In genomic region chr1:7667625-7668218, GRCh38 we compare ENCODE assay signal across 8 cellular contexts.
DNase-seq lines count a peak whose midpoint lies in the region; ATAC-seq and TF ChIP-seq lines count a peak whose summit lies in the region.

No MANE protein-coding gene starts in this region.

- peaks cover 14% of the 10 kb centered on the region for H3K27me3 ChIP-seq in kidney epithelial cell (ENCODE audit: control insufficient read depth, insufficient read depth, low read length)

- peak; percentile 100 for TF ChIP-seq CTCF in kidney epithelial cell (IDR thresholded peaks at IDR 0.05; ENCODE audit: insufficient read depth, low read length, poor library complexity, severe bottlenecking)

- H3K27ac ChIP-seq in caudate nucleus (ENCODE audit: low read depth, low read length), result peak overlapping the region; percentile 94

- no peaks in the 10 kb centered on the region for H3K36me3 ChIP-seq in kidney epithelial cell (ENCODE audit: control insufficient read depth, insufficient read depth, low read length)

- DNase-seq in Ammon's horn (ENCODE audit: low spot score), result peak; percentile 95
- peak; percentile 61 for DNase-seq in NCI-H2171 treated with DMSO at 0.1 percent for 48 hours (lab: John Stamatoyannopoulos, UW)
- DNase-seq in caudate nucleus (lab: John Stamatoyannopoulos, UW), result peak; percentile 62 to 95 (median 83)
- no peak for DNase-seq in kidney epithelial cell (ENCODE audit: low read depth)
- DNase-seq in stimulated activated CD4-positive, alpha-beta T cell treated with anti-CD3 and anti-CD28 coated beads, Interleukin-1b, Interleukin-23, amount 100 ng/mL, for 1 hour (ENCODE audit: low read depth in 2 of 2), result peak; percentile 68 to 88

- ATAC-seq in GM21381 (IDR thresholded peaks at IDR 0.05; ENCODE audit: unreplicated experiment), result peak; percentile 52
- ATAC-seq in activated CD4-positive, CD25-positive, alpha-beta regulatory T cell treated with anti-CD3 and anti-CD28 coated beads, Interleukin-2, amount 50 U/mL, for 24 hours, result peak; percentile 60 to 84
- ATAC-seq in HG02678 (IDR thresholded peaks at IDR 0.05; ENCODE audit: unreplicated experiment), result no peak

- H3K4me3 ChIP-seq in kidney epithelial cell (ENCODE audit: low read depth, low read length), result no peak overlapping the region
